Comparison of ENCODE assay signal across 1 cellular context in the genomic region with DNA sequence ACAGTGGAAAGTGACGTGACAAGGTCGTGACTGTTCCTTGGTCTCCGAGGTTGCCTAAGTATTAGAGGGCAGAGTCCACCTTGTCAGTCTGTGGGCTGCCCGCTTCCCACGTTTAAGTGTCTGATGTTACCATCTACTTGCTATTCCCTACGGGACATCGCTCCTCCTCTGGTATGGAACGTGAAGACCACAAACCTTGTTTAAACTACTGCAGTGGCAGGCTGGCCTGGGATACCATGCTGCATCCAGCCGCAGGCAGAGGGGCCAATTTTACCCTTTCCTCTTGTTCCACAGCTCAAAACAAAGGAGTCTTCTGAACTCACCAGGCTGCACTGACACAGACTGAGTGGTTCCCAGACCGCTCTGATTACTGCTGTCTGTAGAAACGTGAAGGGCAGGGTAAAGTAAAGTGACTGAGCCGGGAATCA.
TF ChIP-seq lines count a peak whose summit lies in the region.

No MANE protein-coding gene starts in this region.

TF ChIP-seq in HEK293, 187 proteins besides CTCF, POLR2A, EP300 and RAD21 (continued from another document):
- TF ChIP-seq, protein P1, sequence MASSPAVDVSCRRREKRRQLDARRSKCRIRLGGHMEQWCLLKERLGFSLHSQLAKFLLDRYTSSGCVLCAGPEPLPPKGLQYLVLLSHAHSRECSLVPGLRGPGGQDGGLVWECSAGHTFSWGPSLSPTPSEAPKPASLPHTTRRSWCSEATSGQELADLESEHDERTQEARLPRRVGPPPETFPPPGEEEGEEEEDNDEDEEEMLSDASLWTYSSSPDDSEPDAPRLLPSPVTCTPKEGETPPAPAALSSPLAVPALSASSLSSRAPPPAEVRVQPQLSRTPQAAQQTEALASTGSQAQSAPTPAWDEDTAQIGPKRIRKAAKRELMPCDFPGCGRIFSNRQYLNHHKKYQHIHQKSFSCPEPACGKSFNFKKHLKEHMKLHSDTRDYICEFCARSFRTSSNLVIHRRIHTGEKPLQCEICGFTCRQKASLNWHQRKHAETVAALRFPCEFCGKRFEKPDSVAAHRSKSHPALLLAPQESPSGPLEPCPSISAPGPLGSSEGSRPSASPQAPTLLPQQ (tag by site-specific recombination; IDR thresholded peaks at IDR 0.05): 0 out of 2 replicates have a peak, but pooled peaks have one; percentile 37
- TF ChIP-seq, protein P2, sequence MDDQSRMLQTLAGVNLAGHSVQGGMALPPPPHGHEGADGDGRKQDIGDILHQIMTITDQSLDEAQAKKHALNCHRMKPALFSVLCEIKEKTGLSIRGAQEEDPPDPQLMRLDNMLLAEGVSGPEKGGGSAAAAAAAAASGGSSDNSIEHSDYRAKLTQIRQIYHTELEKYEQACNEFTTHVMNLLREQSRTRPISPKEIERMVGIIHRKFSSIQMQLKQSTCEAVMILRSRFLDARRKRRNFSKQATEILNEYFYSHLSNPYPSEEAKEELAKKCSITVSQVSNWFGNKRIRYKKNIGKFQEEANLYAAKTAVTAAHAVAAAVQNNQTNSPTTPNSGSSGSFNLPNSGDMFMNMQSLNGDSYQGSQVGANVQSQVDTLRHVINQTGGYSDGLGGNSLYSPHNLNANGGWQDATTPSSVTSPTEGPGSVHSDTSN (CRISPR knock-in tag; IDR thresholded peaks at IDR 0.05): no peak
- TF ChIP-seq ZBTB17 (tag by site-specific recombination; IDR thresholded peaks at IDR 0.05) (peak; percentile 73), EGR2 (tag by site-specific recombination; IDR thresholded peaks at IDR 0.05; ENCODE audit: low read depth) (peak; percentile 32; the same call in 1 of the 2 replicates), ZBTB20 (tag by site-specific recombination; IDR thresholded peaks at IDR 0.05) (0 out of 2 replicates have a peak, but pooled peaks have one; percentile 28)
TF ChIP-seq in HEK293: peak in this region for 8.
